Comparison of ENCODE assay signal across 1 cellular context in genomic region chr1:53508991-53509663, GRCh38.
TF ChIP-seq lines count a peak whose summit lies in the region.

No MANE protein-coding gene starts in this region.

TF ChIP-seq in H1, 55 proteins besides CTCF, POLR2A, EP300 and RAD21:
- TF ChIP-seq CHD7 (IDR thresholded peaks at IDR 0.05; ENCODE audit: insufficient replicate concordance, low read length), result no peak
- no peak for TF ChIP-seq PHF8 (conservative IDR thresholded peaks at IDR 0.05; ENCODE audit: low read depth, low read length)
- TF ChIP-seq POU5F1 (IDR thresholded peaks at IDR 0.05; ENCODE audit: low read depth, low read length), result no peak
- TF ChIP-seq CEBPB (IDR thresholded peaks at IDR 0.05; ENCODE audit: low read depth, low read length), result no peak
- TF ChIP-seq SIX5 (IDR thresholded peaks at IDR 0.05; ENCODE audit: low read depth, low read length), result no peak
- TF ChIP-seq CREB1 (IDR thresholded peaks at IDR 0.05), result no peak
- no peak for TF ChIP-seq ATF3 (IDR thresholded peaks at IDR 0.05; ENCODE audit: insufficient read depth, low read depth, low read length)
- no peak for TF ChIP-seq USF2 (IDR thresholded peaks at IDR 0.05; ENCODE audit: low read length)
- TF ChIP-seq SIN3A (conservative IDR thresholded peaks at IDR 0.05 in 1 of 2, IDR thresholded peaks at IDR 0.05 in 1 of 2; ENCODE audit: low read depth in 1 of 2, low read length in 2 of 2), result no peak
- TF ChIP-seq E2F6 (IDR thresholded peaks at IDR 0.05), result no peak
- TF ChIP-seq NANOG (IDR thresholded peaks at IDR 0.05; ENCODE audit: insufficient read depth, low read depth, low read length, poor library complexity, severe bottlenecking), result no peak
TF ChIP-seq in H1: peak in this region for 0.
